Comparison of ENCODE assay signal across 1 cellular context in the genomic region with DNA sequence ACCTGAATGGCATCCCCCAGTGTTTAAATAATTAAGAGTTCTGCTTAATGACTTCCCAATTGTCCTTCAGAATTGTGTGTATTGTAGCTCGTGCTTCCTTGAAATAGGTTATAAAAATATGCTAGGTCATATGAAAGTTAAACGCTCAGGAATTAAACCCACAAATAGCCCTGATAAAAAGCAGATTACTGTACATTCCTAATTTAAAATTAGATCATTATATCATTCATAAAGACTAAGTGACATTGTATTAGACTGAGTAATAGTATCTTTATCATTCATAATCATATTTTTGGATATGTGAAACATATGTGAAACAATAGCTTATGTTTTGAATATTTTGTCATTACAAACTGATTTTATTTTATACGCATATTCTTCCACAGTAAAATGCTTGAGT.
TF ChIP-seq lines count a peak whose summit lies in the region.

No MANE protein-coding gene starts in this region.

TF ChIP-seq in SK-N-SH treated with all-trans-retinoic acid at 6 μM for 48 hours, 23 proteins besides CTCF, POLR2A, EP300 and RAD21 (continued from another document):
- TF ChIP-seq, protein P1, sequence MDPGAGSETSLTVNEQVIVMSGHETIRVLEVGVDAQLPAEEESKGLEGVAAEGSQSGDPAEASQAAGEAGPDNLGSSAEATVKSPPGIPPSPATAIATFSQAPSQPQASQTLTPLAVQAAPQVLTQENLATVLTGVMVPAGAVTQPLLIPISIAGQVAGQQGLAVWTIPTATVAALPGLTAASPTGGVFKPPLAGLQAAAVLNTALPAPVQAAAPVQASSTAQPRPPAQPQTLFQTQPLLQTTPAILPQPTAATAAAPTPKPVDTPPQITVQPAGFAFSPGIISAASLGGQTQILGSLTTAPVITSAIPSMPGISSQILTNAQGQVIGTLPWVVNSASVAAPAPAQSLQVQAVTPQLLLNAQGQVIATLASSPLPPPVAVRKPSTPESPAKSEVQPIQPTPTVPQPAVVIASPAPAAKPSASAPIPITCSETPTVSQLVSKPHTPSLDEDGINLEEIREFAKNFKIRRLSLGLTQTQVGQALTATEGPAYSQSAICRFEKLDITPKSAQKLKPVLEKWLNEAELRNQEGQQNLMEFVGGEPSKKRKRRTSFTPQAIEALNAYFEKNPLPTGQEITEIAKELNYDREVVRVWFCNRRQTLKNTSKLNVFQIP (CRISPR knock-in tag; IDR thresholded peaks at IDR 0.05; ENCODE audit: borderline replicate concordance, low read depth): no peak
- peak; percentile 87 for TF ChIP-seq CREB5 (CRISPR knock-in tag; IDR thresholded peaks at IDR 0.05; ENCODE audit: low read depth)
- no peak for TF ChIP-seq ARNTL (CRISPR knock-in tag; IDR thresholded peaks at IDR 0.05; ENCODE audit: borderline replicate concordance, low read depth)
- no peak for TF ChIP-seq ZFP30 (CRISPR knock-in tag; IDR thresholded peaks at IDR 0.05)
- peak; percentile 37; the same call in 1 of the 2 replicates for TF ChIP-seq TOX (CRISPR knock-in tag; IDR thresholded peaks at IDR 0.05; ENCODE audit: borderline replicate concordance)
- TF ChIP-seq PATZ1 (CRISPR knock-in tag; IDR thresholded peaks at IDR 0.05; ENCODE audit: borderline replicate concordance): peak; percentile 80
- no peak for TF ChIP-seq BACH2 (CRISPR knock-in tag; IDR thresholded peaks at IDR 0.05; ENCODE audit: borderline replicate concordance)
- peak; percentile 30; the same call in 1 of the 2 replicates for TF ChIP-seq TSHZ2 (CRISPR knock-in tag; IDR thresholded peaks at IDR 0.05)
- TF ChIP-seq ZFP3 (CRISPR knock-in tag; IDR thresholded peaks at IDR 0.05): no peak
- no peak for TF ChIP-seq RARB (CRISPR knock-in tag; IDR thresholded peaks at IDR 0.05)
